In genomic region chr2:168687314-168687713, GRCh38 we compare ENCODE assay signal across 9 cellular contexts.
DNase-seq lines count a peak whose midpoint lies in the region; ATAC-seq, FAIRE-seq and TF ChIP-seq lines count a peak whose summit lies in the region.
"Had no signal": no experiment of that assay in that cellular context is flagged by ENCODE, and none has a peak within 500 bp of the region (broad histone marks: within the 10 kb centered on the region; RNA-seq: fewer than 3 reads in every experiment).

No MANE protein-coding gene starts in this region.

- TF ChIP-seq EP300 in HepG2 (IDR thresholded peaks at IDR 0.05; ENCODE audit: low read depth in 2 of 2, low read length in 2 of 2) (no peak), HepG2 (CRISPR knock-in tag; IDR thresholded peaks at IDR 0.05; ENCODE audit: borderline replicate concordance) (no peak)

- no TSS peak for BruUV-seq in HepG2 (replicated peaks; lab: Mats Ljungman, UMichigan)

- intact Hi-C loops in HepG2 (cut with micrococcal nuclease; ENCODE audit: unreplicated experiment): loop anchor here (1.0 kb wide), 1 partner anchor 341 kb away; no protein-coding TSS in a partner anchor

- ATAC-seq in HepG2 (no peak), HG02981 (IDR thresholded peaks at IDR 0.05; ENCODE audit: unreplicated experiment) (no peak), GM21526 (IDR thresholded peaks at IDR 0.05; ENCODE audit: low FRiP score, unreplicated experiment) (no peak)
- ATAC-seq: gastroesophageal sphincter had no signal

- TF ChIP-seq RAD21 in HepG2 (CRISPR knock-in tag; IDR thresholded peaks at IDR 0.05): no peak

- no peak overlapping the region for H3K9ac ChIP-seq in astrocyte (ENCODE audit: low read length)
- H3K9ac ChIP-seq in HepG2 (ENCODE audit: insufficient read depth, low read depth, low read length): no peak overlapping the region

- H3K36me3 ChIP-seq in astrocyte (ENCODE audit: insufficient read depth, low read length) (no peaks in the 10 kb centered on the region), HepG2 (replicated peaks in 1 of 2; ENCODE audit: control insufficient read depth in 1 of 2, insufficient read depth in 2 of 2, low read length in 2 of 2) (peaks cover 2 to 4% of the 10 kb centered on the region in 2 experiments; a peak in 2 of 5 replicates)

- H3K9me3 Mint-ChIP-seq in astrocyte (ENCODE audit: unreplicated experiment): no peaks in the 10 kb centered on the region

- FAIRE-seq in astrocyte (lab: Jason Lieb, UNC): no peak
- no peak for FAIRE-seq in HepG2 (lab: Jason Lieb, UNC)

- H2AFZ ChIP-seq in astrocyte (ENCODE audit: low read depth, low read length): no peak overlapping the region
- no peak overlapping the region for H2AFZ ChIP-seq in HepG2 (ENCODE audit: low read length)

- H3K27me3 Mint-ChIP-seq in astrocyte (ENCODE audit: low read depth, unreplicated experiment): no peaks in the 10 kb centered on the region

- TF ChIP-seq POLR2A in HepG2 (IDR thresholded peaks at IDR 0.05; ENCODE audit: insufficient read depth in 1 of 2, low read depth in 2 of 2, low read length in 2 of 2): no peak

- H3K4me1 Mint-ChIP-seq in astrocyte (ENCODE audit: low read depth, unreplicated experiment): peaks cover 10% of the 10 kb centered on the region

- no peak overlapping the region for H3K27ac Mint-ChIP-seq in astrocyte (ENCODE audit: unreplicated experiment)

- H3K4me3 Mint-ChIP-seq in astrocyte (ENCODE audit: unreplicated experiment): no peak overlapping the region

- H3K4me2 ChIP-seq in astrocyte (ENCODE audit: low read length) (no peak overlapping the region), HepG2 (ENCODE audit: low read depth, low read length) (no peak overlapping the region)

- no peaks in the 10 kb centered on the region for H3K9me3 ChIP-seq in astrocyte (ENCODE audit: insufficient read depth, low read depth, low read length)
- no peaks in the 10 kb centered on the region for H3K9me3 ChIP-seq in HepG2 (ENCODE audit: low read length)
- H3K9me3 ChIP-seq: gastroesophageal sphincter had no signal

- H3K27ac ChIP-seq in C4-2B (no peak overlapping the region), astrocyte (ENCODE audit: low read depth, low read length) (no peak overlapping the region), HepG2 (ENCODE audit: extremely low read length, insufficient read depth, low read length) (no peak overlapping the region)
- H3K27ac ChIP-seq: gastroesophageal sphincter had no signal

- DNase-seq in HCEC 1CT (peak; percentile 22), astrocyte (ENCODE audit: low read depth) (peak; percentile 32), HepG2 (ENCODE audit: low spot score) (no peak), NCI-H748 treated with DMSO at 0.1 percent for 48 hours (lab: John Stamatoyannopoulos, UW) (no peak)
- no peak for DNase-seq in activated CD4-positive, CD25-positive, alpha-beta regulatory T cell (lab: John Stamatoyannopoulos, UW)

- H4K20me1 ChIP-seq in astrocyte (ENCODE audit: insufficient read depth, low read length) (no peaks in the 10 kb centered on the region), HepG2 (ENCODE audit: insufficient read depth, low read length) (no peaks in the 10 kb centered on the region)

- H3K27me3 ChIP-seq in astrocyte (ENCODE audit: insufficient read depth, low read length) (no peaks in the 10 kb centered on the region), HepG2 (ENCODE audit: control insufficient read depth in 1 of 2, insufficient read depth in 2 of 2, low read length in 2 of 2) (no peaks in the 10 kb centered on the region)
- H3K27me3 ChIP-seq: gastroesophageal sphincter had no signal

- no peaks in the 10 kb centered on the region for H3K36me3 Mint-ChIP-seq in astrocyte (ENCODE audit: low read depth, unreplicated experiment)

- H3K4me1 ChIP-seq in astrocyte (ENCODE audit: insufficient read depth, low read length) (peaks cover 12% of the 10 kb centered on the region), HepG2 (ENCODE audit: insufficient read depth, low read length) (peaks cover 15% of the 10 kb centered on the region)

- 94% methylated on average over 3 of the region's 3 CpGs for WGBS in HepG2 (ENCODE audit: low lambda C conversion rate)

- peak; percentile 35 for TF ChIP-seq CTCF in C4-2B (conservative IDR thresholded peaks at IDR 0.05)
- TF ChIP-seq CTCF in astrocyte (IDR thresholded peaks at IDR 0.05; ENCODE audit: insufficient read depth, low read depth, low read length): peak; percentile 9
- TF ChIP-seq CTCF in HepG2 (CRISPR knock-in tag; IDR thresholded peaks at IDR 0.05): peak; percentile 26; the same call in 1 of the 2 replicates

- H3K4me3 ChIP-seq in astrocyte (ENCODE audit: insufficient read depth, low read depth, low read length) (no peak overlapping the region), HepG2 (replicated peaks in 1 of 3; ENCODE audit: insufficient read depth in 1 of 3, low read depth in 2 of 3, low read length in 3 of 3) (no peak overlapping the region)
- H3K4me3 ChIP-seq: gastroesophageal sphincter had no signal

- in situ Hi-C loops in HepG2 (cut with HindIII; ENCODE audit: extremely low pct_ligation_motif_present, low pct_unique_long_range_greater_than_20kb): no loop called here

- H3K79me2 ChIP-seq in astrocyte (ENCODE audit: insufficient read depth, low read length) (no peaks in the 10 kb centered on the region), HepG2 (ENCODE audit: insufficient read depth, low read length) (no peaks in the 10 kb centered on the region)

- CTCF ChIA-PET in HepG2 (lab: Yijun Ruan, JAX; ENCODE audit: low intra/inter-chr PET ratio, low total read pairs): interaction anchor here (1.3 kb wide), 1 partner anchor 340 kb away, joined by 8 read pairs; no protein-coding TSS in a partner anchor

- POLR2A ChIA-PET in HepG2 (lab: Yijun Ruan, JAX): no interaction called here

TF ChIP-seq in HepG2, 621 proteins besides CTCF, POLR2A, EP300 and RAD21:
- TF ChIP-seq STAG1 (CRISPR knock-in tag; IDR thresholded peaks at IDR 0.05) (peak; percentile 55), ZNF230 (CRISPR knock-in tag; IDR thresholded peaks at IDR 0.05) (no peak)

Comparison
In these comparisons a context has a peak if more than half of its experiments do, and no peak if none do; other contexts are left out.
1. DNase-seq: peak in HCEC 1CT (single experiment) and astrocyte (single experiment); none in HepG2 (single experiment), activated CD4-positive, CD25-positive, alpha-beta regulatory T cell (0 of 4) and NCI-H748 treated with DMSO at 0.1 percent for 48 hours (single experiment).
2. Peak in every context shown above with its lines, with median percentiles within 50 percentile points of each other: CTCF ChIP-seq.